ENCODE assay signal across 8 cellular contexts in genomic region chr2:166057363-166058169, GRCh38.
DNase-seq lines count a peak whose midpoint lies in the region; ATAC-seq, FAIRE-seq and TF ChIP-seq lines count a peak whose summit lies in the region.

No MANE protein-coding gene starts in this region.

- H3K27ac ChIP-seq in Karpas-422 (ENCODE audit: low read length): no peak overlapping the region
- no peak overlapping the region for H3K27ac ChIP-seq in HepG2 (ENCODE audit: extremely low read length, insufficient read depth, low read length)

- no peaks in the 10 kb centered on the region for H3K36me3 ChIP-seq in Karpas-422 (ENCODE audit: insufficient read depth, low read length)
- H3K36me3 ChIP-seq in HepG2 (replicated peaks in 1 of 2; ENCODE audit: control insufficient read depth in 1 of 2, insufficient read depth in 2 of 2, low read length in 2 of 2): no peaks in the 10 kb centered on the region

- no peak overlapping the region for H3K27ac Mint-ChIP-seq in activated T-helper 1 cell treated with anti-CD3 and anti-CD28 coated beads, Interleukin-12 subunit alpha, Interleukin-12 subunit beta, Interleukin-2, Interleukin-4 antibody, amounts not matched to agents 30 ng/mL and 10 ng/mL and 1 ng/mL, durations not matched to agents 14 hours and 24 hours and 36 hours

- no peak overlapping the region for H3K9ac ChIP-seq in Karpas-422 (ENCODE audit: low read length)
- H3K9ac ChIP-seq in HepG2 (ENCODE audit: insufficient read depth, low read depth, low read length): no peak overlapping the region

- peak; percentile 96 for FAIRE-seq in TTC549 (lab: Jason Lieb, UNC)
- FAIRE-seq in HepG2 (lab: Jason Lieb, UNC): no peak

- TF ChIP-seq CTCF in HepG2 (CRISPR knock-in tag; IDR thresholded peaks at IDR 0.05): peak; percentile 62

- TF ChIP-seq EP300 in HepG2 (IDR thresholded peaks at IDR 0.05; ENCODE audit: low read depth in 2 of 2, low read length in 2 of 2): no peak
- TF ChIP-seq EP300 in HepG2 (CRISPR knock-in tag; IDR thresholded peaks at IDR 0.05; ENCODE audit: borderline replicate concordance): no peak

- CTCF ChIA-PET in HepG2 (lab: Yijun Ruan, JAX; ENCODE audit: low intra/inter-chr PET ratio, low total read pairs): interaction anchor here (1.1 to 3.8 kb wide), 3 partner anchors 70 to 361 kb away, joined by 3 to 36 read pairs (median 19); partner anchors contain the start of gene SCN1A

- H3K4me2 ChIP-seq in Karpas-422 (ENCODE audit: low read depth, low read length, poor library complexity, severe bottlenecking) (no peak overlapping the region), HepG2 (ENCODE audit: low read depth, low read length) (no peak overlapping the region)

- no peaks in the 10 kb centered on the region for H3K4me1 Mint-ChIP-seq in activated T-helper 1 cell treated with anti-CD3 and anti-CD28 coated beads, Interleukin-12 subunit alpha, Interleukin-12 subunit beta, Interleukin-2, Interleukin-4 antibody, amounts not matched to agents 30 ng/mL and 10 ng/mL and 1 ng/mL, durations not matched to agents 14 hours and 24 hours and 36 hours (ENCODE audit: low read depth)

- H3K4me3 Mint-ChIP-seq in activated T-helper 1 cell treated with anti-CD3 and anti-CD28 coated beads, Interleukin-12 subunit alpha, Interleukin-12 subunit beta, Interleukin-2, Interleukin-4 antibody, amounts not matched to agents 30 ng/mL and 10 ng/mL and 1 ng/mL, durations not matched to agents 14 hours and 24 hours and 36 hours: no peak overlapping the region

- DNase-seq in CD1c-positive myeloid dendritic cell (ENCODE audit: extremely low spot score) (peak; percentile 58), Karpas-422 (peak; percentile 66), HepG2 (ENCODE audit: low spot score) (peak; percentile 47)
- no peak for DNase-seq in activated CD4-positive, alpha-beta T cell treated with anti-CD3 and anti-CD28 coated beads for 1 hour
- no peak for DNase-seq in activated T-helper 1 cell treated with anti-CD3 and anti-CD28 coated beads, Interleukin-12 subunit alpha, Interleukin-12 subunit beta, Interleukin-2, Interleukin-4 antibody, amounts not matched to agents 30 ng/mL and 10 ng/mL and 1 ng/mL, durations not matched to agents 14 hours and 24 hours and 36 hours (ENCODE audit: low spot score)

- POLR2A ChIA-PET in HepG2 (lab: Yijun Ruan, JAX): interaction anchor here (1.3 to 1.5 kb wide), 2 partner anchors 70 to 77 kb away, joined by 3 to 6 read pairs; partner anchors contain the start of gene SCN1A

- H4K20me1 ChIP-seq in Karpas-422 (ENCODE audit: insufficient read depth, low read depth, low read length) (no peaks in the 10 kb centered on the region), HepG2 (ENCODE audit: insufficient read depth, low read length) (no peaks in the 10 kb centered on the region)

- H2AFZ ChIP-seq in Karpas-422 (ENCODE audit: low read length) (no peak overlapping the region), HepG2 (ENCODE audit: low read length) (no peak overlapping the region)

- no peak for ATAC-seq in HepG2
- ATAC-seq in HG02678 (IDR thresholded peaks at IDR 0.05; ENCODE audit: unreplicated experiment): no peak
- no peak for ATAC-seq in HG03139 (IDR thresholded peaks at IDR 0.05; ENCODE audit: unreplicated experiment)

- peak; percentile 37; the same call in 1 of the 2 replicates for TF ChIP-seq RAD21 in HepG2 (CRISPR knock-in tag; IDR thresholded peaks at IDR 0.05)

- H3K9me3 ChIP-seq in Karpas-422 (ENCODE audit: low read length) (no peaks in the 10 kb centered on the region), HepG2 (ENCODE audit: low read length) (no peaks in the 10 kb centered on the region)

- peaks cover 3% of the 10 kb centered on the region for H3K27me3 Mint-ChIP-seq in activated T-helper 1 cell treated with anti-CD3 and anti-CD28 coated beads, Interleukin-12 subunit alpha, Interleukin-12 subunit beta, Interleukin-2, Interleukin-4 antibody, amounts not matched to agents 30 ng/mL and 10 ng/mL and 1 ng/mL, durations not matched to agents 14 hours and 24 hours and 36 hours (ENCODE audit: insufficient read depth)

- no peaks in the 10 kb centered on the region for H3K9me3 Mint-ChIP-seq in activated T-helper 1 cell treated with anti-CD3 and anti-CD28 coated beads, Interleukin-12 subunit alpha, Interleukin-12 subunit beta, Interleukin-2, Interleukin-4 antibody, amounts not matched to agents 30 ng/mL and 10 ng/mL and 1 ng/mL, durations not matched to agents 14 hours and 24 hours and 36 hours

- intact Hi-C loops in HepG2 (cut with micrococcal nuclease; ENCODE audit: unreplicated experiment): loop anchor here (1.0 kb wide), 4 partner anchors 71 to 362 kb away; partner anchors contain the start of gene SCN1A
- intact Hi-C loops in activated T-helper 1 cell treated with anti-CD3 and anti-CD28 coated beads, Interleukin-12 subunit alpha, Interleukin-12 subunit beta, Interleukin-2, Interleukin-4 antibody, amounts not matched to agents 30 ng/mL and 10 ng/mL and 1 ng/mL, durations not matched to agents 14 hours and 24 hours and 36 hours (cut with micrococcal nuclease): loop anchor here (1.0 kb wide), 2 partner anchors 70 to 124 kb away; no protein-coding TSS in a partner anchor

- TF ChIP-seq POLR2A in HepG2 (IDR thresholded peaks at IDR 0.05; ENCODE audit: insufficient read depth in 1 of 2, low read depth in 2 of 2, low read length in 2 of 2): no peak

- no peak overlapping the region for H3K4me3 ChIP-seq in Karpas-422 (ENCODE audit: low read length)
- no peak overlapping the region for H3K4me3 ChIP-seq in HepG2 (replicated peaks in 1 of 3; ENCODE audit: insufficient read depth in 1 of 3, low read depth in 2 of 3, low read length in 3 of 3)

- in situ Hi-C loops in HepG2 (cut with HindIII; ENCODE audit: extremely low pct_ligation_motif_present, low pct_unique_long_range_greater_than_20kb): loop anchor here (5.0 kb wide), 2 partner anchors 70 to 125 kb away; partner anchors contain the start of gene SCN1A

- H3K36me3 Mint-ChIP-seq in activated T-helper 1 cell treated with anti-CD3 and anti-CD28 coated beads, Interleukin-12 subunit alpha, Interleukin-12 subunit beta, Interleukin-2, Interleukin-4 antibody, amounts not matched to agents 30 ng/mL and 10 ng/mL and 1 ng/mL, durations not matched to agents 14 hours and 24 hours and 36 hours (ENCODE audit: low read depth): no peaks in the 10 kb centered on the region

- BruUV-seq in HepG2 (replicated peaks; lab: Mats Ljungman, UMichigan): no TSS peak

- H3K27me3 ChIP-seq in Karpas-422 (ENCODE audit: low read length): no peaks in the 10 kb centered on the region
- no peaks in the 10 kb centered on the region for H3K27me3 ChIP-seq in HepG2 (ENCODE audit: control insufficient read depth in 1 of 2, insufficient read depth in 2 of 2, low read length in 2 of 2)

- H3K9me2 ChIP-seq in Karpas-422 (replicated peaks; ENCODE audit: insufficient read depth, low read length): no peaks in the 10 kb centered on the region

- H3K4me1 ChIP-seq in Karpas-422 (ENCODE audit: low read length) (no peaks in the 10 kb centered on the region), HepG2 (ENCODE audit: insufficient read depth, low read length) (peaks cover 6% of the 10 kb centered on the region; the same call in 1 of the 2 replicates)

- H3K79me2 ChIP-seq in Karpas-422 (ENCODE audit: low read length): no peaks in the 10 kb centered on the region
- H3K79me2 ChIP-seq in HepG2 (ENCODE audit: insufficient read depth, low read length): no peaks in the 10 kb centered on the region

- 26% methylated on average over 4 of the region's 4 CpGs for WGBS in HepG2 (ENCODE audit: low lambda C conversion rate)

TF ChIP-seq in HepG2, 621 proteins besides CTCF, POLR2A, EP300 and RAD21 (continues in another document):
- TF ChIP-seq CSRNP1 (CRISPR knock-in tag; IDR thresholded peaks at IDR 0.05) (no peak), RNF2 (conservative IDR thresholded peaks at IDR 0.05; ENCODE audit: low read depth) (no peak), ERF (CRISPR knock-in tag; IDR thresholded peaks at IDR 0.05) (no peak), ZNF331 (CRISPR knock-in tag; IDR thresholded peaks at IDR 0.05) (no peak), TEAD3 (CRISPR knock-in tag; optimal IDR thresholded peaks at IDR 0.05; ENCODE audit: borderline replicate concordance) (no peak), ZNF570 (CRISPR knock-in tag; IDR thresholded peaks at IDR 0.05; ENCODE audit: borderline replicate concordance) (no peak), MTA3 (CRISPR knock-in tag; IDR thresholded peaks at IDR 0.05) (no peak), ZNF354B (CRISPR knock-in tag; IDR thresholded peaks at IDR 0.05) (no peak), PHF5A (CRISPR knock-in tag; IDR thresholded peaks at IDR 0.05; ENCODE audit: low read depth, unreplicated experiment) (no peak), ZNF740 (CRISPR knock-in tag; IDR thresholded peaks at IDR 0.05) (no peak), NCOA1 (CRISPR knock-in tag; IDR thresholded peaks at IDR 0.05) (no peak), EZH2 (conservative IDR thresholded peaks at IDR 0.05; ENCODE audit: low read depth, low read length) (no peak), SMC3 (IDR thresholded peaks at IDR 0.05; ENCODE audit: low read length) (peak; percentile 86)

Comparison
In these comparisons a context has a peak if more than half of its experiments do, and no peak if none do; other contexts are left out.
1. DNase-seq: peak in CD1c-positive myeloid dendritic cell (single experiment), Karpas-422 (single experiment) and HepG2 (single experiment); none in activated CD4-positive, alpha-beta T cell treated with anti-CD3 and anti-CD28 coated beads for 1 hour (single experiment) and activated T-helper 1 cell treated with anti-CD3 and anti-CD28 coated beads, Interleukin-12 subunit alpha, Interleukin-12 subunit beta, Interleukin-2, Interleukin-4 antibody, amounts not matched to agents 30 ng/mL and 10 ng/mL and 1 ng/mL, durations not matched to agents 14 hours and 24 hours and 36 hours (single experiment).